1 cellular context compared by ENCODE assay signal in genomic region chr14:38197761-38198345, GRCh38.
TF ChIP-seq lines count a peak whose summit lies in the region.

No MANE protein-coding gene starts in this region.

TF ChIP-seq in H1, 55 proteins besides CTCF, POLR2A, EP300 and RAD21:
- TF ChIP-seq ATF3 (IDR thresholded peaks at IDR 0.05; ENCODE audit: insufficient read depth, low read depth, low read length) (no peak), ATF2 (IDR thresholded peaks at IDR 0.05; ENCODE audit: low read length) (peak; percentile 46; the same call in 1 of the 2 replicates)
